In genomic region chr3:39531066-39531465, GRCh38 we compare ENCODE assay signal across 21 cellular contexts.
"Had no signal": no experiment of that assay in that cellular context is flagged by ENCODE, and none has a peak within 500 bp of the region (broad histone marks: within the 10 kb centered on the region; RNA-seq: fewer than 3 reads in every experiment).

No MANE protein-coding gene starts in this region.

- H3K27ac Mint-ChIP-seq: activated CD4-positive, alpha-beta memory T cell treated with anti-CD3 and anti-CD28 coated beads for 36 hours; activated CD4-positive, alpha-beta T cell treated with anti-CD3 and anti-CD28 coated beads for 36 hours; activated CD8-positive, alpha-beta memory T cell treated with anti-CD3 and anti-CD28 coated beads, Interleukin-2, amount 10 ng/mL, durations not matched to agents 7 days and 5 days; activated naive CD4-positive, alpha-beta T cell treated with anti-CD3 and anti-CD28 coated beads, Interleukin-2, amount 50 U/mL, for 72 hours; activated T-cell treated with anti-CD3 and anti-CD28 coated beads, Interleukin-2, amount 50 U/mL, for 24 hours; brain; dendritic cell treated with granulocyte-macrophage colony-stimulating factor and Interleukin-4, amounts not matched to agents 40 ng/mL and 50 ng/mL, for 4 days; naive thymus-derived CD4-positive, alpha-beta T cell had no signal

- H3K4me1 Mint-ChIP-seq: activated CD4-positive, alpha-beta T cell treated with anti-CD3 and anti-CD28 coated beads for 36 hours; activated CD8-positive, alpha-beta memory T cell treated with anti-CD3 and anti-CD28 coated beads, Interleukin-2, amount 10 ng/mL, durations not matched to agents 7 days and 5 days; brain had no signal

- H3K4me3 ChIP-seq: gastroesophageal sphincter, left lung, ovary, right lobe of liver, smooth muscle cell, suprapubic skin, upper lobe of right lung had no signal

- H3K4me1 ChIP-seq: gastroesophageal sphincter, left lung, right lobe of liver, suprapubic skin, upper lobe of right lung had no signal

- H3K36me3 Mint-ChIP-seq: activated CD4-positive, alpha-beta memory T cell treated with anti-CD3 and anti-CD28 coated beads for 36 hours; activated CD8-positive, alpha-beta memory T cell treated with anti-CD3 and anti-CD28 coated beads, Interleukin-2, amount 10 ng/mL, durations not matched to agents 7 days and 5 days; activated naive CD4-positive, alpha-beta T cell treated with anti-CD3 and anti-CD28 coated beads, Interleukin-2, amount 50 U/mL, for 72 hours; brain; naive thymus-derived CD4-positive, alpha-beta T cell had no signal

- H3K27me3 ChIP-seq: gastroesophageal sphincter, left lung, ovary, right lobe of liver, suprapubic skin, upper lobe of right lung had no signal

- H3K4me3 Mint-ChIP-seq: activated CD4-positive, alpha-beta memory T cell treated with anti-CD3 and anti-CD28 coated beads for 36 hours; activated CD4-positive, alpha-beta T cell treated with anti-CD3 and anti-CD28 coated beads for 36 hours; activated CD8-positive, alpha-beta memory T cell treated with anti-CD3 and anti-CD28 coated beads, Interleukin-2, amount 10 ng/mL, durations not matched to agents 7 days and 5 days; activated T-cell treated with anti-CD3 and anti-CD28 coated beads, Interleukin-2, amount 50 U/mL, for 24 hours; brain; dendritic cell treated with granulocyte-macrophage colony-stimulating factor and Interleukin-4, amounts not matched to agents 40 ng/mL and 50 ng/mL, for 4 days; naive thymus-derived CD4-positive, alpha-beta T cell had no signal

- ATAC-seq: activated CD4-positive, alpha-beta T cell treated with anti-CD3 and anti-CD28 coated beads for 36 hours; activated CD8-positive, alpha-beta memory T cell treated with anti-CD3 and anti-CD28 coated beads, Interleukin-2, amount 10 ng/mL, durations not matched to agents 7 days and 5 days; activated naive CD4-positive, alpha-beta T cell treated with anti-CD3 and anti-CD28 coated beads, Interleukin-2, amount 50 U/mL, for 72 hours; naive thymus-derived CD4-positive, alpha-beta T cell; upper lobe of right lung had no signal

- H3K36me3 ChIP-seq: gastroesophageal sphincter, left lung, ovary, right lobe of liver, suprapubic skin, upper lobe of right lung, WERI-Rb-1 had no signal

- DNase-seq: activated CD4-positive, alpha-beta memory T cell treated with anti-CD3 and anti-CD28 coated beads for 36 hours; activated CD4-positive, alpha-beta T cell treated with anti-CD3 and anti-CD28 coated beads for 36 hours; activated CD8-positive, alpha-beta memory T cell treated with anti-CD3 and anti-CD28 coated beads, Interleukin-2, amount 10 ng/mL, durations not matched to agents 7 days and 5 days; activated effector memory CD4-positive, alpha-beta T cell treated with Interleukin-2 at 50 U/mL for 16 hours; activated T-cell treated with anti-CD3 and anti-CD28 coated beads, Interleukin-2, amount 50 U/mL, for 24 hours; cerebellar nuclear complex; left lung; naive thymus-derived CD4-positive, alpha-beta T cell; ovary; right lobe of liver; stimulated activated CD4-positive, alpha-beta T cell treated with anti-CD3 and anti-CD28 coated beads, Interleukin-4, amount 100 ng/mL, for 4 hours; stimulated activated CD8-positive, alpha-beta memory T cell treated with anti-CD3 and anti-CD28 coated beads, Interleukin-4, amount 100 ng/mL, for 48 hours; stimulated activated naive CD4-positive, alpha-beta T cell treated with Interleukin-2 at 50 U/mL for 16 hours; upper lobe of right lung; WERI-Rb-1 had no signal

- H3K9me3 ChIP-seq: gastroesophageal sphincter, left lung, ovary, right lobe of liver, suprapubic skin, upper lobe of right lung had no signal

- H3K9me3 Mint-ChIP-seq: activated CD4-positive, alpha-beta memory T cell treated with anti-CD3 and anti-CD28 coated beads for 36 hours; activated naive CD4-positive, alpha-beta T cell treated with anti-CD3 and anti-CD28 coated beads, Interleukin-2, amount 50 U/mL, for 72 hours; activated T-cell treated with anti-CD3 and anti-CD28 coated beads, Interleukin-2, amount 50 U/mL, for 24 hours; brain; dendritic cell treated with granulocyte-macrophage colony-stimulating factor and Interleukin-4, amounts not matched to agents 40 ng/mL and 50 ng/mL, for 4 days had no signal

- H3K27ac ChIP-seq: gastroesophageal sphincter, left lung, ovary, right lobe of liver, suprapubic skin, upper lobe of right lung, WERI-Rb-1 had no signal
